Comparison of ENCODE assay signal across 13 cellular contexts in the genomic region with DNA sequence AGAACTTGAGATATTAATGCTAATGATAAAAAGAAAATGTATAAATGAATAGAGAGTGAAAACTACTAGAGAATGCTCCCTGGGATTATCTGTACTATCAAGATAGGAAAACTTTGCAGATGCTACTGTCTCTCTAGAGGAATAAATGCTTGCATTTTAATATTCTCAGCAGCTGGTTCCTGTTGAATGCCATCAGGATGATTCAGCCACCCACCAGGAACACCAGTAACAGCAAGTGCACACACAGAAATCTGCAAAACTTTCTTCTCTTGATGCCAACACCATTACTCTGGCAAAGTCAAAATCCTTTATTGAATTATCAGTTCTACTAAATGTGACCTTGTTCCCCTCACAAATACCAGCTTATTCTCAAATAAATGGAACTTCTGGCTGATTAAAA.
A peak's percentile ranks its signal among the peaks of the same experiment; 100 is the strongest.
DNase-seq lines count a peak whose midpoint lies in the region; ATAC-seq and TF ChIP-seq lines count a peak whose summit lies in the region.
"Had no signal": no experiment of that assay in that cellular context is flagged by ENCODE, and none has a peak within 500 bp of the region (broad histone marks: within the 10 kb centered on the region; RNA-seq: fewer than 3 reads in every experiment).

No MANE protein-coding gene starts in this region.

- DNase-seq in AG04449 (ENCODE audit: low read depth, low spot score) (peak; percentile 17), LHCN-M2 (ENCODE audit: low read depth) (peak; percentile 90), mammary epithelial cell (no peak), left lung (no peak), NCI-H146 treated with DMSO at 0.1 percent for 48 hours (lab: John Stamatoyannopoulos, UW; ENCODE audit: unreplicated experiment) (no peak), OCI-M1 (lab: John Stamatoyannopoulos, UW) (no peak), left colon (no peak)
- DNase-seq: activated CD8-positive, alpha-beta memory T cell treated with anti-CD3 and anti-CD28 coated beads, Interleukin-2, amount 10 ng/mL, durations not matched to agents 7 days and 5 days; activated naive CD8-positive, alpha-beta T cell treated with anti-CD3 and anti-CD28 coated beads, Interleukin-2, amount 50 U/mL, for 24 hours; naive B cell; NCI-H345; spleen had no signal

- no TSS peak for BruUV-seq in mammary epithelial cell (replicated peaks; lab: Mats Ljungman, UMichigan)

- no peak overlapping the region for H2AFZ ChIP-seq in mammary epithelial cell (ENCODE audit: low read depth, low read length)

- H3K9me3 ChIP-seq in mammary epithelial cell (replicated peaks; ENCODE audit: insufficient read depth, low read length) (no peaks in the 10 kb centered on the region), left lung (no peaks in the 10 kb centered on the region)
- H3K9me3 ChIP-seq: spleen had no signal

- H3K36me3 ChIP-seq in mammary epithelial cell (ENCODE audit: insufficient read depth, low read length), result no peaks in the 10 kb centered on the region
- no peaks in the 10 kb centered on the region for H3K36me3 ChIP-seq in left lung
- H3K36me3 ChIP-seq: spleen had no signal

- ATAC-seq in left lung (peak; percentile 57), HG02571 (IDR thresholded peaks at IDR 0.05; ENCODE audit: unreplicated experiment) (no peak), left colon (no peak)
- ATAC-seq: activated CD8-positive, alpha-beta memory T cell treated with anti-CD3 and anti-CD28 coated beads, Interleukin-2, amount 10 ng/mL, durations not matched to agents 7 days and 5 days; activated naive CD8-positive, alpha-beta T cell treated with anti-CD3 and anti-CD28 coated beads, Interleukin-2, amount 50 U/mL, for 24 hours had no signal

- POLR2A ChIA-PET in AG04449 (lab: Yijun Ruan, JAX), result interaction anchor here (0.6 kb wide), 1 partner anchor 12 kb away, joined by 3 read pairs; no protein-coding TSS in a partner anchor

- intact Hi-C loops in mammary epithelial cell (cut with micrococcal nuclease) (loop anchor here (10.0 kb wide), 1 partner anchor 287 kb away; no protein-coding TSS in a partner anchor), left lung (cut with DNase I) (no loop called here), left colon (cut with DNase I, micrococcal nuclease) (no loop called here)

- H3K4me2 ChIP-seq in mammary epithelial cell (ENCODE audit: insufficient read depth, low read depth, low read length), result peak overlapping the region; percentile 15

- H3K27ac ChIP-seq in mammary epithelial cell (ENCODE audit: insufficient read depth, low read depth, low read length) (no peak overlapping the region), left lung (no peak overlapping the region)
- H3K27ac ChIP-seq: spleen had no signal

- H3K4me3 ChIP-seq in AG04449 (ENCODE audit: low read depth, low read length), result no peak overlapping the region
- H3K4me3 ChIP-seq in mammary epithelial cell (replicated peaks in 1 of 3; ENCODE audit: insufficient read depth in 1 of 3, low read depth in 2 of 3, low read length in 3 of 3), result no peak overlapping the region
- H3K4me3 ChIP-seq in left lung, result no peak overlapping the region
- H3K4me3 ChIP-seq: spleen had no signal

- CTCF ChIA-PET in AG04449 (lab: Yijun Ruan, JAX) (interaction anchor here (0.9 to 6.2 kb wide), 3 partner anchors 23 to 59 kb away, joined by 3 to 46 read pairs (median 4); no protein-coding TSS in a partner anchor), mammary epithelial cell (lab: Charles Lee; ENCODE audit: low non-redundant PET) (interaction anchor here (0.7 kb wide), 1 partner anchor 687 kb away, joined by 7 read pairs; no protein-coding TSS in a partner anchor)

- H3K4me1 ChIP-seq in mammary epithelial cell (ENCODE audit: insufficient read depth, low read length), result peaks cover 23% of the 10 kb centered on the region
- peaks cover 7 to 18% of the 10 kb centered on the region in 2 donors for H3K4me1 ChIP-seq in left lung

- in situ Hi-C loops in mammary epithelial cell (cut with MboI; ENCODE audit: low sequenced_read_pairs in 2 of 2), result no loop called here

- no peak overlapping the region for H3K9ac ChIP-seq in mammary epithelial cell (ENCODE audit: insufficient read depth, low read length)

- H4K20me1 ChIP-seq in mammary epithelial cell (ENCODE audit: insufficient read depth, low read length), result no peaks in the 10 kb centered on the region

- peaks cover 17% of the 10 kb centered on the region for H3K79me2 ChIP-seq in mammary epithelial cell (ENCODE audit: insufficient read depth, low read length)

- H3K27me3 ChIP-seq in mammary epithelial cell (ENCODE audit: insufficient read depth, low read length) (no peaks in the 10 kb centered on the region), left lung (no peaks in the 10 kb centered on the region)
- H3K27me3 ChIP-seq: spleen had no signal

- dilution Hi-C loops in mammary epithelial cell (cut with HindIII; ENCODE audit: low sequenced_read_pairs), result no loop called here

- TF ChIP-seq CTCF in AG04449 (IDR thresholded peaks at IDR 0.05; ENCODE audit: insufficient read depth, low read length, missing control alignments) (no peak), mammary epithelial cell (conservative IDR thresholded peaks at IDR 0.05 in 1 of 2, IDR thresholded peaks at IDR 0.05 in 1 of 2; ENCODE audit: extremely low read depth in 1 of 2, insufficient read depth in 1 of 2, low read depth in 1 of 2, low read length in 2 of 2) (no peak), left lung (IDR thresholded peaks at IDR 0.05) (no peak)

Comparison
In these comparisons a context has a peak if more than half of its experiments do, and no peak if none do; other contexts are left out.
1. DNase-seq: peak in AG04449 (single experiment) and LHCN-M2 (single experiment); none in mammary epithelial cell (single experiment), left lung (0 of 2), NCI-H146 treated with DMSO at 0.1 percent for 48 hours (single experiment), OCI-M1 (single experiment) and left colon (0 of 2).